Comparison of ENCODE assay signal across 8 cellular contexts in genomic region chr3:49553690-49554634, GRCh38. TPM values are rescaled to one million over a fixed set of nuclear protein-coding genes. Genes with fewer than 3 reads are reported as not detected.
DNase-seq lines count a peak whose midpoint lies in the region; ATAC-seq and TF ChIP-seq lines count a peak whose summit lies in the region.

BSN (plus strand) TSS chr3:49554477; CDS start chr3:49554603, 126 bp downstream.

- no peak for TF ChIP-seq CTCF in endothelial cell (IDR thresholded peaks at IDR 0.05; ENCODE audit: unreplicated experiment)

- H3K27me3 ChIP-seq in HUES48 (ENCODE audit: control insufficient read depth, insufficient read depth, low read length), result peaks cover 13% of the 10 kb centered on the region
- H3K27me3 ChIP-seq in NT2/D1 (ENCODE audit: insufficient read depth, insufficient read length), result peaks cover 30% of the 10 kb centered on the region

- peak within 1 kb of the TSS; percentile 65 for H3K9ac ChIP-seq in HUES48 (ENCODE audit: low read depth, low read length)
- H3K9ac ChIP-seq in NT2/D1 (ENCODE audit: insufficient read length, low read depth), result peak within 1 kb of the TSS; percentile 87

- H3K36me3 ChIP-seq in HUES48 (ENCODE audit: control insufficient read depth, insufficient read depth, low read length) (no peaks in the 10 kb centered on the region), NT2/D1 (ENCODE audit: insufficient read depth, insufficient read length, low read length) (no peaks in the 10 kb centered on the region)

- H3K27ac ChIP-seq in HUES48 (ENCODE audit: low read depth, low read length), result peak within 1 kb of the TSS; percentile 79

- H3K4me3 ChIP-seq in HUES48 (ENCODE audit: low read depth, low read length) (peak within 1 kb of the TSS; percentile 93), NT2/D1 (ENCODE audit: insufficient read length, low read depth) (peak within 1 kb of the TSS; percentile 65)

- DNase-seq in COLO668 (lab: John Stamatoyannopoulos, UW; ENCODE audit: unreplicated experiment), result peak; percentile 92
- DNase-seq in NT2/D1 (ENCODE audit: low read depth, low spot score), result peak; percentile 90
- peak; percentile 98 for DNase-seq in activated CD8-positive, alpha-beta memory T cell treated with anti-CD3 and anti-CD28 coated beads, Interleukin-2, amount 50 U/mL, for 48 hours
- DNase-seq in endothelial cell (ENCODE audit: low spot score), result peak; percentile 96
- DNase-seq in midbrain (lab: John Stamatoyannopoulos, UW), result peak; percentile 94
- peak; percentile 89 for DNase-seq in stimulated activated CD8-positive, alpha-beta memory T cell treated with anti-CD3 and anti-CD28 coated beads, Interleukin-15, amount 100 ng/mL, for 48 hours (ENCODE audit: low read depth in 2 of 2)

- peaks cover 9% of the 10 kb centered on the region for H3K36me3 Mint-ChIP-seq in endothelial cell (ENCODE audit: low read depth, unreplicated experiment)

- peak within 1 kb of the TSS; percentile 82 for H3K27ac Mint-ChIP-seq in endothelial cell (ENCODE audit: unreplicated experiment)

- H3K9me3 ChIP-seq in HUES48 (ENCODE audit: control insufficient read depth, insufficient read depth, low read length), result no peaks in the 10 kb centered on the region
- no peaks in the 10 kb centered on the region for H3K9me3 ChIP-seq in NT2/D1 (ENCODE audit: insufficient read depth, low read length)

- peaks cover 15% of the 10 kb centered on the region for H3K4me1 ChIP-seq in HUES48 (ENCODE audit: control insufficient read depth, insufficient read depth, low read length)
- peaks cover 8% of the 10 kb centered on the region for H3K4me1 ChIP-seq in NT2/D1 (ENCODE audit: insufficient read depth, insufficient read length)

- no peaks in the 10 kb centered on the region for H3K9me3 Mint-ChIP-seq in endothelial cell (ENCODE audit: unreplicated experiment)

- peak within 1 kb of the TSS; percentile 96 for H3K4me3 Mint-ChIP-seq in endothelial cell (ENCODE audit: unreplicated experiment)

- peaks cover 41% of the 10 kb centered on the region for H3K4me1 Mint-ChIP-seq in endothelial cell (ENCODE audit: unreplicated experiment)

- H3K27me3 Mint-ChIP-seq in endothelial cell (ENCODE audit: unreplicated experiment), result peaks cover 4% of the 10 kb centered on the region

- ATAC-seq in GM21381 (IDR thresholded peaks at IDR 0.05; ENCODE audit: unreplicated experiment), result peak; percentile 70

RNA-seq across cellular contexts. Expression of gene BSN, which starts in this region (rescaled TPM):
- total RNA-seq in endothelial cell (ENCODE audit: unreplicated experiment), result 2.4 TPM

Comparison
In these comparisons a context has a peak if more than half of its experiments do, and no peak if none do; other contexts are left out.
1. Peak in every context shown above with its lines: DNase-seq, ATAC-seq, H3K4me3 ChIP-seq and H3K27ac ChIP-seq.